ENCODE assay signal across 11 cellular contexts in the genomic region with DNA sequence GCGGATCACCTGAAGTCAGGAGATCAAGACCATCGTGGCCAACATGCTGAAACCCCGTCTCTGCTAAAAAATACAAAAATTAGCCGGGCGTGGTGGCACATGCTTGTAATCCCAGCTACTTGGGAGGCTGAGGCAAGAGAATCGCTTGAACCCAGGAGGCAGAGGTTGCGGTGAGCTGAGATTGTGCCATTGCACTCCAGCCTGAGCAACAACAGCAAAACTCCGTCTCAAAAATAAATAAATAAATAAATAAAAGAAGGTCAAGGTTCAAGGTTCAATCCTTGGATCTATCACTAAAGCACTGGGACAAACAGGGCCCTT. TPM values are rescaled to one million over a fixed set of nuclear protein-coding genes. Genes with fewer than 3 reads are reported as not detected.
A peak's percentile ranks its signal among the peaks of the same experiment; 100 is the strongest.
DNase-seq lines count a peak whose midpoint lies in the region; ATAC-seq and TF ChIP-seq lines count a peak whose summit lies in the region.
"Not testable (repeated sequence)": the region's sequence is repeated elsewhere in the genome, so short reads cannot be mapped to it uniquely, and the experiment has no call there.
"Had no signal": no experiment of that assay in that cellular context is flagged by ENCODE, and none has a peak within 500 bp of the region (broad histone marks: within the 10 kb centered on the region; RNA-seq: fewer than 3 reads in every experiment).

No MANE protein-coding gene starts in this region.

- TF ChIP-seq CTCF in 22Rv1 (IDR thresholded peaks at IDR 0.05); brain microvascular endothelial cell (IDR thresholded peaks at IDR 0.05; ENCODE audit: low read depth, low read length, missing control alignments); left ventricle myocardium inferior (IDR thresholded peaks at IDR 0.05; ENCODE audit: borderline replicate concordance); lower lobe of right lung (IDR thresholded peaks at IDR 0.05); upper lobe of left lung (IDR thresholded peaks at IDR 0.05): not testable (repeated sequence)

- peak overlapping the region; percentile 66 for H3K27ac ChIP-seq in 22Rv1
- not testable (repeated sequence) for H3K27ac ChIP-seq in GM23248
- peak overlapping the region; percentile 30 for H3K27ac ChIP-seq in SJSA1
- peak overlapping the region; percentile 47 for H3K27ac ChIP-seq in brain microvascular endothelial cell
- H3K27ac ChIP-seq in left ventricle myocardium inferior (replicated peaks): peak overlapping the region; percentile 81
- H3K27ac ChIP-seq in lower lobe of right lung: peak overlapping the region; percentile 22
- H3K27ac ChIP-seq in skeletal muscle tissue (ENCODE audit: low read depth, low read length): peak overlapping the region; percentile 36
- peak overlapping the region in 3 of 4 donors; percentile 70 to 79 (median 78) for H3K27ac ChIP-seq in upper lobe of left lung

- not testable (repeated sequence) for H2AFZ ChIP-seq in GM23248

- not testable (repeated sequence) for H3K36me3 ChIP-seq in GM23248 (ENCODE audit: low read depth); SJSA1; brain microvascular endothelial cell (replicated peaks); left ventricle myocardium inferior; lower lobe of right lung; skeletal muscle tissue (ENCODE audit: control insufficient read depth in 3 of 3, insufficient read depth in 3 of 3, low read length in 3 of 3); upper lobe of left lung

- TF ChIP-seq EP300 in upper lobe of left lung (IDR thresholded peaks at IDR 0.05): not testable (repeated sequence)

- TF ChIP-seq POLR2A in upper lobe of left lung (IDR thresholded peaks at IDR 0.05): not testable (repeated sequence)

- ATAC-seq in lower lobe of right lung; upper lobe of left lung (ENCODE audit: low FRiP score in 2 of 2): not testable (repeated sequence)

- not testable (repeated sequence) for H3K9me3 ChIP-seq in GM23248 (ENCODE audit: low read depth); SJSA1 (replicated peaks); left ventricle myocardium inferior (replicated peaks); lower lobe of right lung; skeletal muscle tissue (ENCODE audit: control insufficient read depth in 3 of 3, low read length in 3 of 3); upper lobe of left lung

- 87 to 92% methylated on average over 8 of the region's 8 CpGs for WGBS in GM23248 (ENCODE audit: low coverage in 1 of 2, low lambda C conversion rate in 2 of 2, missing lambda C conversion rate in 2 of 2), 2 experiments
- WGBS in upper lobe of left lung, 2 donors: 83 to 88% methylated on average over 8 of the region's 8 CpGs

- H3K4me2 ChIP-seq in GM23248 (ENCODE audit: unreplicated experiment): not testable (repeated sequence)

- in situ Hi-C loops in GM23248 (cut with MboI); brain microvascular endothelial cell (cut with HindIII; ENCODE audit: low pct_ligation_motif_present, low sequenced_read_pairs): not testable (repeated sequence)

- H3K4me3 ChIP-seq in GM23248; SJSA1; brain microvascular endothelial cell (ENCODE audit: low read depth, low read length); left ventricle myocardium inferior; lower lobe of right lung; skeletal muscle tissue (ENCODE audit: low read length in 3 of 3); upper lobe of left lung: not testable (repeated sequence)

- H4K20me1 ChIP-seq in GM23248 (ENCODE audit: insufficient read depth): not testable (repeated sequence)

- peak overlapping the region; percentile 55 for H3K9ac ChIP-seq in GM23248
- not testable (repeated sequence) for H3K9ac ChIP-seq in skeletal muscle tissue (ENCODE audit: low read depth in 1 of 3, low read length in 3 of 3)

- not testable (repeated sequence) for H3F3A ChIP-seq in GM23248 (ENCODE audit: insufficient read depth)

- not testable (repeated sequence) for H3K9me2 ChIP-seq in GM23248 (ENCODE audit: insufficient read depth)

- H3K4me1 ChIP-seq in GM23248 (ENCODE audit: insufficient read depth): peaks cover 27% of the 10 kb centered on the region
- peaks cover 63% of the 10 kb centered on the region for H3K4me1 ChIP-seq in SJSA1 (replicated peaks)
- H3K4me1 ChIP-seq in left ventricle myocardium inferior: peaks cover 66% of the 10 kb centered on the region
- peaks cover 63% of the 10 kb centered on the region for H3K4me1 ChIP-seq in lower lobe of right lung
- peaks cover 41 to 44% (median 44%) of the 10 kb centered on the region in 3 donors for H3K4me1 ChIP-seq in skeletal muscle tissue (ENCODE audit: control insufficient read depth in 3 of 3, insufficient read depth in 3 of 3, low read length in 3 of 3)
- peaks cover 56 to 61% (median 58%) of the 10 kb centered on the region in 4 donors for H3K4me1 ChIP-seq in upper lobe of left lung

- intact Hi-C loops in left ventricle myocardium inferior (cut with micrococcal nuclease): loop anchor here (2.0 to 10.0 kb wide), 2 partner anchors 21 to 149 kb away; no protein-coding TSS in a partner anchor
- intact Hi-C loops in lower lobe of right lung (cut with DNase I): not testable (repeated sequence)

- not testable (repeated sequence) for DNase-seq in GM23248; SJSA1 (ENCODE audit: low read depth in 1 of 2, low spot score in 2 of 2); brain microvascular endothelial cell; left ventricle myocardium inferior; lower lobe of right lung; upper lobe of left lung

- not testable (repeated sequence) for H3K27me3 ChIP-seq in GM23248 (replicated peaks; ENCODE audit: insufficient read depth); SJSA1 (replicated peaks); brain microvascular endothelial cell (replicated peaks); left ventricle myocardium inferior (ENCODE audit: low read depth); lower lobe of right lung (ENCODE audit: low read depth); skeletal muscle tissue (ENCODE audit: control insufficient read depth in 3 of 3, insufficient read depth in 3 of 3, low read length in 3 of 3); upper lobe of left lung

- not testable (repeated sequence) for H3K79me2 ChIP-seq in GM23248 (ENCODE audit: insufficient read depth)

RNA-seq across cellular contexts. Expression of a gene that starts 12.0 kb away (rescaled TPM):
- 6.3 and 8.3 TPM in 2 replicates for total RNA-seq in GM23248 (2014; rRNA removed; shearing (Covaris generic))
- polyA plus RNA-seq in GM23248 (2016; fragmentation: Nextera tagmentation; extraction: Ambion mirVana): 1.1 and 1.6 TPM in 2 replicates
- 4.4 and 5.2 TPM in 2 replicates for total RNA-seq in SJSA1 (2014; rRNA removed; shearing (Covaris generic))
- total RNA-seq in left ventricle myocardium inferior: 24.1 TPM
- 30.2 TPM for total RNA-seq in lower lobe of right lung
- total RNA-seq in skeletal muscle tissue: 8.9 TPM
- 10 to 100 TPM in 5 of 6 donors, 1 to 10 TPM in 1; 6.4 to 33.9 (median 16.6) TPM for total RNA-seq in upper lobe of left lung
- total RNA-seq: HT-29 had no signal
- polyA plus RNA-seq: CD14-positive monocyte had no signal

RNA-seq across cellular contexts. Expression of a gene that starts 14.4 kb away (rescaled TPM):
- total RNA-seq in GM23248 (2014; rRNA removed; shearing (Covaris generic)): 1.5 and 3.4 TPM in 2 replicates
- polyA plus RNA-seq in GM23248 (2016; fragmentation: Nextera tagmentation; extraction: Ambion mirVana): 0.43 and 0.93 TPM in 2 replicates
- total RNA-seq in SJSA1 (2014; rRNA removed; shearing (Covaris generic)): 0.13 TPM in 1 of 2 replicates, not detected in the other
- 3.9 TPM for total RNA-seq in left ventricle myocardium inferior
- total RNA-seq in lower lobe of right lung: 8.2 TPM
- total RNA-seq in skeletal muscle tissue: 0.52 TPM
- total RNA-seq in upper lobe of left lung: 10 to 100 TPM in 1 of 6 donors, 1 to 10 TPM in 4, not detected in 1; 3.0 to 13.9 (median 7.2) TPM
- total RNA-seq: CD8-positive, alpha-beta T cell; HT-29 had no signal
- polyA plus RNA-seq: CD14-positive monocyte had no signal

RNA-seq across cellular contexts. Expression of a gene that starts 24.2 kb away (rescaled TPM):
- 8.9 and 10.0 TPM in 2 replicates for total RNA-seq in GM23248 (2014; rRNA removed; shearing (Covaris generic))
- polyA plus RNA-seq in GM23248 (2016; fragmentation: Nextera tagmentation; extraction: Ambion mirVana): 12.7 and 12.9 TPM in 2 replicates
- 5.8 and 9.2 TPM in 2 replicates for total RNA-seq in SJSA1 (2014; rRNA removed; shearing (Covaris generic))
- total RNA-seq in left ventricle myocardium inferior: 13.8 TPM
- 47.8 TPM for total RNA-seq in lower lobe of right lung
- 3.7 TPM for total RNA-seq in skeletal muscle tissue
- total RNA-seq in upper lobe of left lung: 100 to 1,000 TPM in 2 of 6 donors, 10 to 100 TPM in 4; 34.3 to 137 (median 47.6) TPM

RNA-seq across cellular contexts. Expression of a gene that starts 58.1 kb away (rescaled TPM):
- total RNA-seq in GM23248 (2014; rRNA removed; shearing (Covaris generic)): not detected in 2 replicates
- 0.72 TPM in 1 of 2 replicates, not detected in the other for polyA plus RNA-seq in GM23248 (2016; fragmentation: Nextera tagmentation; extraction: Ambion mirVana)
- total RNA-seq in SJSA1 (2014; rRNA removed; shearing (Covaris generic)): not detected in 2 replicates
- not detected for total RNA-seq in left ventricle myocardium inferior
- total RNA-seq in lower lobe of right lung: not detected
- not detected for total RNA-seq in skeletal muscle tissue
- total RNA-seq in upper lobe of left lung: not detected
- total RNA-seq: CD8-positive, alpha-beta T cell; HT-29 had no signal
- polyA plus RNA-seq: CD14-positive monocyte had no signal
